28 cellular contexts compared by ENCODE assay signal in the genomic region with DNA sequence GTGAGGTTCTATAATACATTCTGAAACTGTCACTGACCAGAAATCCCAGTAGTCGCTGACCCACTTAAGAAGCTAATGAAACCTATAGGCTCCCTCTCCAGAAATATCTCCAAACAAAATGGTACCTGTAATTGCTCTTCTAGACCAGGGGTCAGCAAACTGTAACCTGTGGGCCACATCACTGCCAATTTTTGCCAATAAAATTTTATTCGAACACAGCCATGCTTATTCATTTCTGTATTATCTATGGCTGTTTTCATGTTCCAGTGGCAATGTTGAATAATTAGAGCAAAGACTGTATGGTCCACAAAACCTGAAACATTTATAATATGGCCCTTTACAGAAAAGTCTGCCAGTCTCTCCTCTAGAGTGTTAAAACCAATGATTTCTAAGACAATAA.
"Had no signal": no experiment of that assay in that cellular context is flagged by ENCODE, and none has a peak within 500 bp of the region (broad histone marks: within the 10 kb centered on the region; RNA-seq: fewer than 3 reads in every experiment).

No MANE protein-coding gene starts in this region.

- ATAC-seq: natural killer cell; psoas muscle; right cardiac atrium; right lobe of liver; stimulated activated effector memory CD8-positive, alpha-beta T cell treated with anti-CD3 and anti-CD28 coated beads, Interleukin-12 subunit alpha, Interleukin-12 subunit beta, amount 100 ng/mL, for 72 hours; stimulated activated naive B cell treated with anti-CD40 and anti-IgM and Interleukin-4, amounts not matched to agents 10 μg/mL and 1 μg/mL and 100 μg/mL, for 72 hours had no signal

- H3K4me3 Mint-ChIP-seq: natural killer cell; nephron progenitor cell; neural crest cell; stimulated activated effector memory CD8-positive, alpha-beta T cell treated with anti-CD3 and anti-CD28 coated beads, Interleukin-12 subunit alpha, Interleukin-12 subunit beta, amount 100 ng/mL, for 72 hours; stimulated activated naive B cell treated with anti-CD40 and anti-IgM and Interleukin-4, amounts not matched to agents 10 μg/mL and 1 μg/mL and 100 μg/mL, for 72 hours; stimulated activated naive CD8-positive, alpha-beta T cell treated with anti-CD3 and anti-CD28 coated beads, Interleukin-15, Interleukin-2, amounts not matched to agents 100 ng/mL and 50 ng/mL, for 24 hours had no signal

- FAIRE-seq: small intestine, urothelium cell line had no signal

- H2AFZ ChIP-seq: parathyroid adenoma had no signal

- H3K27me3 ChIP-seq: ovary, right lobe of liver, sigmoid colon, stomach, thyroid gland, tibial nerve, upper lobe of left lung, vagina had no signal

- H3K27ac ChIP-seq: ovary, parathyroid adenoma, psoas muscle, right lobe of liver, stomach, thoracic aorta, thyroid gland, tibial nerve, upper lobe of left lung, vagina had no signal

- H3K4me1 ChIP-seq: right lobe of liver had no signal

- H3K36me3 ChIP-seq: ovary, right lobe of liver, thyroid gland had no signal

- H3K4me3 ChIP-seq: ovary, psoas muscle, right lobe of liver, sigmoid colon, stomach, thoracic aorta, thyroid gland, tibial nerve, upper lobe of left lung, vagina had no signal

- H3K27ac Mint-ChIP-seq: natural killer cell; nephron progenitor cell; progenitor cell of endocrine pancreas; stimulated activated effector memory CD8-positive, alpha-beta T cell treated with anti-CD3 and anti-CD28 coated beads, Interleukin-12 subunit alpha, Interleukin-12 subunit beta, amount 100 ng/mL, for 72 hours; stimulated activated naive B cell treated with anti-CD40 and anti-IgM and Interleukin-4, amounts not matched to agents 10 μg/mL and 1 μg/mL and 100 μg/mL, for 72 hours; stimulated activated naive CD8-positive, alpha-beta T cell treated with anti-CD3 and anti-CD28 coated beads, Interleukin-15, Interleukin-2, amounts not matched to agents 100 ng/mL and 50 ng/mL, for 24 hours had no signal

- H3K27me3 Mint-ChIP-seq: progenitor cell of endocrine pancreas; stimulated activated naive B cell treated with anti-CD40 and anti-IgM and Interleukin-4, amounts not matched to agents 10 μg/mL and 1 μg/mL and 100 μg/mL, for 72 hours; stimulated activated naive CD8-positive, alpha-beta T cell treated with anti-CD3 and anti-CD28 coated beads, Interleukin-15, Interleukin-2, amounts not matched to agents 100 ng/mL and 50 ng/mL, for 24 hours had no signal

- H3K4me1 Mint-ChIP-seq: stimulated activated naive B cell treated with anti-CD40 and anti-IgM and Interleukin-4, amounts not matched to agents 10 μg/mL and 1 μg/mL and 100 μg/mL, for 72 hours had no signal

- H3K36me3 Mint-ChIP-seq: stimulated activated effector memory CD8-positive, alpha-beta T cell treated with anti-CD3 and anti-CD28 coated beads, Interleukin-12 subunit alpha, Interleukin-12 subunit beta, amount 100 ng/mL, for 72 hours had no signal

- DNase-seq: natural killer cell; nephron progenitor cell; occipital lobe; ovary; posterior cingulate gyrus; psoas muscle; right cardiac atrium; right lobe of liver; sigmoid colon; small intestine; stimulated activated CD4-positive, alpha-beta T cell treated with anti-CD3 and anti-CD28 coated beads, Interleukin-15, amount 100 ng/mL, for 24 hours; stimulated activated CD4-positive, alpha-beta T cell treated with anti-CD3 and anti-CD28 coated beads, Interleukin-2, amount 100 ng/mL, for 24 hours; stimulated activated CD4-positive, alpha-beta T cell treated with anti-CD3 and anti-CD28 coated beads, Interleukin-2, amount 100 ng/mL, for 48 hours; stimulated activated CD4-positive, alpha-beta T cell treated with anti-CD3 and anti-CD28 coated beads, Interleukin-4, amount 100 ng/mL, for 24 hours; stimulated activated naive B cell treated with anti-CD40 and anti-IgM and Interleukin-4, amounts not matched to agents 10 μg/mL and 1 μg/mL and 100 μg/mL, for 72 hours; stimulated activated naive CD4-positive, alpha-beta T cell treated with Interleukin-2 at 50 U/mL for 16 hours; stomach; thyroid gland; upper lobe of left lung had no signal

- H3K9me3 ChIP-seq: ovary, psoas muscle, right lobe of liver, sigmoid colon, thoracic aorta, thyroid gland, vagina had no signal

- H3K9ac ChIP-seq: parathyroid adenoma had no signal
